7 cellular contexts compared by ENCODE assay signal in the genomic region with DNA sequence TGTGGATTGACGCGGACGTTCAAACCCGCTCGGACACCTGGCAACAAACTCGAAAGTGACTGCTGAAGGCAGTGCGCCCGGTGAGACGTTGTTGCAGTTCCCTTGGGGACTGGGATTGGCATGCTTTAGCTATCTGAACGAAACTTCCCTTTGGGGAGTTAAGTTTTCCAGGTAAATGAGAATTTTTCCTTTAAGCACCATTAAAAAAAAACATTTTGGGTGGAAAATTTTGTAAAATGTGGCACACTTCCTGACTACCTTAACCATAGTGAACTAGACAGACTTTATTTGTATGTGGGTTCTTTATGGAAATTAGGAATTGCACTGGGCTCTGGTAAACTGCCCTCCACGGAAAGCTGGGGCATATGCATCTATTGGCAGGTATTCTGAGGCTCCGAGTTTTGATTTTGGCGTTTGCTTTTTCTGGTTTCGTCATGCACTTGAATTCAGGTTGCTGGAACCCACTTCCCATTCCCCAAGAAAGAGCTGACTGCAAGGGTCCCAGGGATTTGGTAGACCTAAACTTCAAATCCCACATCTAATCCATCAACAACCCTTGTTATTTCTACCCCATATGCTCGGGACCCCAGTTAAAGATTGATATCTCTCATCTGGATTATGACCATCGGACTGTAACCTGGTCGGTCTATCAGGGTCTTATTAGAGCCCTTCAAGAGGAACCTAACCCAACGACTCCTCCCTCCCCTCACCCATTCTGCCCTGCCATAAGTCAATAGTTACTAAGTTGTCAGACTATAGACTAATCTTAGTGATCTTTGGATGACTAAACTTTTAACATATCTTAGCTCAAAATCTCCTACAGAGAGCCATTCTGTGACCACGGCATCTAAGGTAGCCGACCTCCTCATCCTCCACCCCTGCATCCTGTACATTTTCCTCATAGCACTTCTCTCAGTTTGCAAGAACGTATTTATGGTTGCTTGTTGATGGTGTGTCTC. TPM values are rescaled to one million over a fixed set of nuclear protein-coding genes. Genes with fewer than 3 reads are reported as not detected.
A peak's percentile ranks its signal among the peaks of the same experiment; 100 is the strongest.
DNase-seq lines count a peak whose midpoint lies in the region; TF ChIP-seq lines count a peak whose summit lies in the region.

No MANE protein-coding gene starts in this region.

- peak overlapping the region; percentile 92 for H3K27ac Mint-ChIP-seq in progenitor cell of endocrine pancreas

- peak overlapping the region; percentile 98 for H3K4me3 Mint-ChIP-seq in progenitor cell of endocrine pancreas (ENCODE audit: low read depth)

- peaks cover 2% of the 10 kb centered on the region for H3K27me3 Mint-ChIP-seq in progenitor cell of endocrine pancreas

- peak overlapping the region; percentile 99 for H3K4me3 ChIP-seq in H7 (ENCODE audit: insufficient read depth, low read depth, low read length)
- H3K4me3 ChIP-seq in esophagus (ENCODE audit: low read depth in 1 of 2, low read length in 2 of 2), result peak overlapping the region; percentile 71 to 99

- H3K4me1 ChIP-seq in esophagus (ENCODE audit: control insufficient read depth in 2 of 2, insufficient read depth in 2 of 2, low read length in 1 of 2), result peaks cover 0 to 2% of the 10 kb centered on the region in 2 donors

- DNase-seq in H7 (no peak), SW480 (ENCODE audit: low spot score) (peak; percentile 5), progenitor cell of endocrine pancreas (ENCODE audit: low spot score, unreplicated experiment) (no peak), DMS114 treated with DMSO at 0.1 percent for 48 hours (lab: John Stamatoyannopoulos, UW; ENCODE audit: unreplicated experiment) (no peak), NCI-H2196 (lab: John Stamatoyannopoulos, UW; ENCODE audit: unreplicated experiment) (no peak), HuH-7 (ENCODE audit: low spot score) (no peak)

- peaks cover 2% of the 10 kb centered on the region for H3K27me3 ChIP-seq in H7 (ENCODE audit: control insufficient read depth, insufficient read depth, low read length)
- H3K27me3 ChIP-seq in esophagus (ENCODE audit: control insufficient read depth in 1 of 2, insufficient read depth in 2 of 2, low read length in 2 of 2), result no peaks in the 10 kb centered on the region

- WGBS in esophagus, 2 donors, result 29% methylated on average over 21 of the region's 21 CpGs

- H3K36me3 ChIP-seq in H7 (replicated peaks; ENCODE audit: control insufficient read depth, insufficient read depth, low read length), result no peaks in the 10 kb centered on the region
- peaks cover 0 to 4% of the 10 kb centered on the region in 2 donors for H3K36me3 ChIP-seq in esophagus (ENCODE audit: control insufficient read depth in 2 of 2, insufficient read depth in 2 of 2, low read length in 1 of 2)

- H3K36me3 Mint-ChIP-seq in progenitor cell of endocrine pancreas (ENCODE audit: insufficient read depth), result peaks cover 6% of the 10 kb centered on the region

- no peak for TF ChIP-seq CTCF in progenitor cell of endocrine pancreas (IDR thresholded peaks at IDR 0.05; ENCODE audit: unreplicated experiment)

- peak overlapping the region; percentile 84 to 97 for H3K27ac ChIP-seq in esophagus (ENCODE audit: low read depth in 2 of 2, low read length in 1 of 2)

- no peaks in the 10 kb centered on the region for H3K9me3 ChIP-seq in esophagus (ENCODE audit: control insufficient read depth in 2 of 2, insufficient read depth in 1 of 2, low read depth in 1 of 2, low read length in 1 of 2)

- H3K4me1 Mint-ChIP-seq in progenitor cell of endocrine pancreas (ENCODE audit: low read depth), result peaks cover 29% of the 10 kb centered on the region

- H3K9me3 Mint-ChIP-seq in progenitor cell of endocrine pancreas (ENCODE audit: low read depth), result no peaks in the 10 kb centered on the region

RNA-seq across cellular contexts. Expression of a gene that starts 0.8 kb away (rescaled TPM):
- total RNA-seq in H7 (2014; rRNA removed; shearing (Covaris generic)), result 59.9 and 67.6 TPM in 2 replicates
- polyA plus RNA-seq in esophagus, result 100 to 1,000 TPM; 168 to 183 TPM
- 124 and 126 TPM in 2 replicates for total RNA-seq in progenitor cell of endocrine pancreas

RNA-seq across cellular contexts. Expression of a gene that starts 4.5 kb away (rescaled TPM):
- 0.74 and 1.2 TPM in 2 replicates for total RNA-seq in H7 (2014; rRNA removed; shearing (Covaris generic))
- 1 to 10 TPM; 2.4 to 2.6 TPM for polyA plus RNA-seq in esophagus
- 1.6 and 2.1 TPM in 2 replicates for total RNA-seq in progenitor cell of endocrine pancreas
